Comparison of ENCODE assay signal across 1 cellular context in the genomic region with DNA sequence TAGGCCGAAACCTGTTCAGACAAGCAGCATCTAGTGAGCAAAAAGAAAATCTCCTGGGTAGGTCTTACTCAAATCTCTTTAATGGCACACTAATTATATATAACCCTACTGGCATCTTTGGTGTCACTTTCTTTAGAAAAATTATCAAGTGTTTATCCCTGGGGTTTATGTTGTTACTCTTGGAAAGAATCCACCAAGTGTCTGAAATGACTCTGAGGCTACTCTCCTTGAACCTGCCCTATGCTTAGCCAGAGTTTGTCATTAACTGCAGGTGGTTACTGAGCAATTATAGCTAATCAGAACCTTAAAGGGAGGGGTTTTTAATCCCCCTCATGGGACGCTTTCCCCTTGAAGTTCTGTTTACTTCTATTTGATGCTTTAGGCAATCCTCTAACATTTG.
TF ChIP-seq lines count a peak whose summit lies in the region.

No MANE protein-coding gene starts in this region.

TF ChIP-seq in HEK293, 187 proteins besides CTCF, POLR2A, EP300 and RAD21 (continued from another document and continues in another):
- no peak for TF ChIP-seq ZBTB10 (tag by site-specific recombination; IDR thresholded peaks at IDR 0.05)
- no peak for TF ChIP-seq ZNF510 (tag by site-specific recombination; IDR thresholded peaks at IDR 0.05; ENCODE audit: insufficient replicate concordance)
- TF ChIP-seq ZBTB20 (tag by site-specific recombination; IDR thresholded peaks at IDR 0.05): no peak
- TF ChIP-seq ZNF23 (tag by site-specific recombination; IDR thresholded peaks at IDR 0.05; ENCODE audit: borderline replicate concordance): no peak
- TF ChIP-seq, protein P1, sequence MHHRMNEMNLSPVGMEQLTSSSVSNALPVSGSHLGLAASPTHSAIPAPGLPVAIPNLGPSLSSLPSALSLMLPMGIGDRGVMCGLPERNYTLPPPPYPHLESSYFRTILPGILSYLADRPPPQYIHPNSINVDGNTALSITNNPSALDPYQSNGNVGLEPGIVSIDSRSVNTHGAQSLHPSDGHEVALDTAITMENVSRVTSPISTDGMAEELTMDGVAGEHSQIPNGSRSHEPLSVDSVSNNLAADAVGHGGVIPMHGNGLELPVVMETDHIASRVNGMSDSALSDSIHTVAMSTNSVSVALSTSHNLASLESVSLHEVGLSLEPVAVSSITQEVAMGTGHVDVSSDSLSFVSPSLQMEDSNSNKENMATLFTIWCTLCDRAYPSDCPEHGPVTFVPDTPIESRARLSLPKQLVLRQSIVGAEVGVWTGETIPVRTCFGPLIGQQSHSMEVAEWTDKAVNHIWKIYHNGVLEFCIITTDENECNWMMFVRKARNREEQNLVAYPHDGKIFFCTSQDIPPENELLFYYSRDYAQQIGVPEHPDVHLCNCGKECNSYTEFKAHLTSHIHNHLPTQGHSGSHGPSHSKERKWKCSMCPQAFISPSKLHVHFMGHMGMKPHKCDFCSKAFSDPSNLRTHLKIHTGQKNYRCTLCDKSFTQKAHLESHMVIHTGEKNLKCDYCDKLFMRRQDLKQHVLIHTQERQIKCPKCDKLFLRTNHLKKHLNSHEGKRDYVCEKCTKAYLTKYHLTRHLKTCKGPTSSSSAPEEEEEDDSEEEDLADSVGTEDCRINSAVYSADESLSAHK (tag by site-specific recombination; IDR thresholded peaks at IDR 0.05): peak; percentile 23; the same call in 1 of the 2 replicates
- TF ChIP-seq ZBTB26 (tag by site-specific recombination; optimal IDR thresholded peaks at IDR 0.05): no peak
- TF ChIP-seq ZNF184 (tag by site-specific recombination; IDR thresholded peaks at IDR 0.05): no peak
- TF ChIP-seq ZNF610 (tag by site-specific recombination; IDR thresholded peaks at IDR 0.05; ENCODE audit: borderline replicate concordance): no peak
- TF ChIP-seq ZNF580 (tag by site-specific recombination; IDR thresholded peaks at IDR 0.05): 0 out of 2 replicates have a peak, but pooled peaks have one; percentile 24
- TF ChIP-seq SP3 (tag by site-specific recombination; IDR thresholded peaks at IDR 0.05): no peak
- TF ChIP-seq, protein P2, sequence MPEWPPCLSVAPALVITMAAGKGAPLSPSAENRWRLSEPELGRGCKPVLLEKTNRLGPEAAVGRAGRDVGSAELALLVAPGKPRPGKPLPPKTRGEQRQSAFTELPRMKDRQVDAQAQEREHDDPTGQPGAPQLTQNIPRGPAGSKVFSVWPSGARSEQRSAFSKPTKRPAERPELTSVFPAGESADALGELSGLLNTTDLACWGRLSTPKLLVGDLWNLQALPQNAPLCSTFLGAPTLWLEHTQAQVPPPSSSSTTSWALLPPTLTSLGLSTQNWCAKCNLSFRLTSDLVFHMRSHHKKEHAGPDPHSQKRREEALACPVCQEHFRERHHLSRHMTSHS (tag by site-specific recombination; IDR thresholded peaks at IDR 0.05): no peak
- TF ChIP-seq GLIS2 (tag by site-specific recombination; IDR thresholded peaks at IDR 0.05): no peak
- TF ChIP-seq ZNF362 (tag by site-specific recombination; IDR thresholded peaks at IDR 0.05): 0 out of 2 replicates have a peak, but pooled peaks have one; percentile 15
- TF ChIP-seq INSM2 (tag by site-specific recombination; IDR thresholded peaks at IDR 0.05): no peak; the same call in 1 of the 2 replicates
- TF ChIP-seq ZNF366 (tag by site-specific recombination; conservative IDR thresholded peaks at IDR 0.05): peak; percentile 82
- no peak for TF ChIP-seq SCRT2 (tag by site-specific recombination; IDR thresholded peaks at IDR 0.05)
- TF ChIP-seq ZNF302 (tag by site-specific recombination; IDR thresholded peaks at IDR 0.05; ENCODE audit: low read depth): no peak
- TF ChIP-seq ZNF560 (tag by site-specific recombination; IDR thresholded peaks at IDR 0.05; ENCODE audit: borderline replicate concordance): no peak
- TF ChIP-seq ZXDB (tag by site-specific recombination; IDR thresholded peaks at IDR 0.05): no peak
- TF ChIP-seq, protein P3, sequence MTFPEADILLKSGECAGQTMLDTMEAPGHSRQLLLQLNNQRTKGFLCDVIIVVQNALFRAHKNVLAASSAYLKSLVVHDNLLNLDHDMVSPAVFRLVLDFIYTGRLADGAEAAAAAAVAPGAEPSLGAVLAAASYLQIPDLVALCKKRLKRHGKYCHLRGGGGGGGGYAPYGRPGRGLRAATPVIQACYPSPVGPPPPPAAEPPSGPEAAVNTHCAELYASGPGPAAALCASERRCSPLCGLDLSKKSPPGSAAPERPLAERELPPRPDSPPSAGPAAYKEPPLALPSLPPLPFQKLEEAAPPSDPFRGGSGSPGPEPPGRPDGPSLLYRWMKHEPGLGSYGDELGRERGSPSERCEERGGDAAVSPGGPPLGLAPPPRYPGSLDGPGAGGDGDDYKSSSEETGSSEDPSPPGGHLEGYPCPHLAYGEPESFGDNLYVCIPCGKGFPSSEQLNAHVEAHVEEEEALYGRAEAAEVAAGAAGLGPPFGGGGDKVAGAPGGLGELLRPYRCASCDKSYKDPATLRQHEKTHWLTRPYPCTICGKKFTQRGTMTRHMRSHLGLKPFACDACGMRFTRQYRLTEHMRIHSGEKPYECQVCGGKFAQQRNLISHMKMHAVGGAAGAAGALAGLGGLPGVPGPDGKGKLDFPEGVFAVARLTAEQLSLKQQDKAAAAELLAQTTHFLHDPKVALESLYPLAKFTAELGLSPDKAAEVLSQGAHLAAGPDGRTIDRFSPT (tag by site-specific recombination; IDR thresholded peaks at IDR 0.05): no peak
- TF ChIP-seq ZNF214 (tag by site-specific recombination; IDR thresholded peaks at IDR 0.05; ENCODE audit: borderline replicate concordance): no peak
- no peak for TF ChIP-seq ZNF324 (tag by site-specific recombination; IDR thresholded peaks at IDR 0.05)
- TF ChIP-seq ZNF433 (tag by site-specific recombination; IDR thresholded peaks at IDR 0.05; ENCODE audit: low read depth): no peak
- TF ChIP-seq ZNF391 (tag by site-specific recombination; IDR thresholded peaks at IDR 0.05; ENCODE audit: borderline replicate concordance, low read depth): no peak
- no peak; the same call in 1 of the 2 replicates for TF ChIP-seq BCL11A (tag by site-specific recombination; IDR thresholded peaks at IDR 0.05; ENCODE audit: low read depth)
- no peak for TF ChIP-seq HOXD13 (CRISPR knock-in tag; IDR thresholded peaks at IDR 0.05; ENCODE audit: borderline replicate concordance)
- TF ChIP-seq ZNF707 (tag by site-specific recombination; IDR thresholded peaks at IDR 0.05): no peak
- TF ChIP-seq ZSCAN30 (tag by site-specific recombination; IDR thresholded peaks at IDR 0.05): no peak
- TF ChIP-seq SETDB1 (IDR thresholded peaks at IDR 0.05; ENCODE audit: insufficient read length, low read length): no peak
- no peak for TF ChIP-seq ZNF544 (tag by site-specific recombination; IDR thresholded peaks at IDR 0.05)
- no peak for TF ChIP-seq ZNF223 (tag by site-specific recombination; IDR thresholded peaks at IDR 0.05)
- no peak for TF ChIP-seq ZNF138 (tag by site-specific recombination; IDR thresholded peaks at IDR 0.05; ENCODE audit: borderline replicate concordance)
- TF ChIP-seq, protein P4, sequence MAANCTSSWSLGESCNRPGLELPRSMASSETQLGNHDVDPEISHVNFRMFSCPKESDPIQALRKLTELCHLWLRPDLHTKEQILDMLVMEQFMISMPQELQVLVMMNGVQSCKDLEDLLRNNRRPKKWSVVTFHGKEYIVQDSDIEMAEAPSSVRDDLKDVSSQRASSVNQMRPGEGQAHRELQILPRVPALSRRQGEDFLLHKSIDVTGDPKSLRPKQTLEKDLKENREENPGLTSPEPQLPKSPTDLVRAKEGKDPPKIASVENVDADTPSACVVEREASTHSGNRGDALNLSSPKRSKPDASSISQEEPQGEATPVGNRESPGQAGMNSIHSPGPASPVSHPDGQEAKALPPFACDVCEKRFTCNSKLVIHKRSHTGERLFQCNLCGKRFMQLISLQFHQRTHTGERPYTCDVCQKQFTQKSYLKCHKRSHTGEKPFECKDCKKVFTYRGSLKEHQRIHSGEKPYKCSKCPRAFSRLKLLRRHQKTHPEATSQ (tag by site-specific recombination; IDR thresholded peaks at IDR 0.05): no peak
- TF ChIP-seq, protein P5, sequence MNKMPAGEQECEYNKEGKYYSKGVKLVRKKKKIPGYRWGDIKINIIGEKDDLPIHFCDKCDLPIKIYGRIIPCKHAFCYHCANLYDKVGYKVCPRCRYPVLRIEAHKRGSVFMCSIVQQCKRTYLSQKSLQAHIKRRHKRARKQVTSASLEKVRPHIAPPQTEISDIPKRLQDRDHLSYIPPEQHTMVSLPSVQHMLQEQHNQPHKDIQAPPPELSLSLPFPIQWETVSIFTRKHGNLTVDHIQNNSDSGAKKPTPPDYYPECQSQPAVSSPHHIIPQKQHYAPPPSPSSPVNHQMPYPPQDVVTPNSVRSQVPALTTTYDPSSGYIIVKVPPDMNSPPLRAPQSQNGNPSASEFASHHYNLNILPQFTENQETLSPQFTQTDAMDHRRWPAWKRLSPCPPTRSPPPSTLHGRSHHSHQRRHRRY (tag by site-specific recombination; IDR thresholded peaks at IDR 0.05): no peak
- 0 out of 2 replicates have a peak, but pooled peaks have one; percentile 23 for TF ChIP-seq TCF7L2 (IDR thresholded peaks at IDR 0.05; ENCODE audit: borderline replicate concordance, low read depth, low read length)
